In the genomic region with DNA sequence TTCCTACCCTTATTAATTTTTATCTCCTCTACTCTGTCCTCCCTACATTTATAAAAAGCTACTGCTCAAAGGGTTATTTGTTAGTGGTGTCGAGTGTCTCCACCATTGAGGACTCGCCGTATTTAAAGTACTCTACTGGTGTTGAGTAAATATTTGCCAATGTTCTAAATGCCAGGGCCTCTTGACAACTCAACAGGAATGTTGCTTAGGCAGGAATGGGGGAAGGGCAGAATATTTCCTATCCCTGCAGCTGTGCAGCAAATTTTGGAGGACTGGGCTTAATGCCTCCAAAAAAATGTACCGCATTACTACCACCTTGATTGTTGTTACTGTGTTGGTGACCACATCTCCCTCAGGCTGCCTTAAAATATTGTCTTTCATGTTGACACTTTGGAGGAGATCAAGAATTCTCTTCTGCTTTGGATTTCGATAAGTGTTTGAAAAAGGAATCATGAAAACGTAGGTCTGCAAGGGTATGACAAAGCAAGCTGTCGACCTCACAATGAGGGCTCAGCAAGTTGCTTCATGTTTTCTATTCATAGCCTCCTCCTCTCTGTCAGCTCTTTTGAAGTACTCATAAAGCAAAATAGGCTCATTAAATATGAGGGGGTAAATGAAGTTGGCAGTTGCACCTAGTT, we compare ENCODE assay signal across 8 cellular contexts.
A peak's percentile ranks its signal among the peaks of the same experiment; 100 is the strongest.
DNase-seq lines count a peak whose midpoint lies in the region; ATAC-seq and TF ChIP-seq lines count a peak whose summit lies in the region.
"Had no signal": no experiment of that assay in that cellular context is flagged by ENCODE, and none has a peak within 500 bp of the region (broad histone marks: within the 10 kb centered on the region; RNA-seq: fewer than 3 reads in every experiment).

No MANE protein-coding gene starts in this region.

- H3K36me3 Mint-ChIP-seq in naive thymus-derived CD4-positive, alpha-beta T cell, result peaks cover 0 to 5% (median 0%) of the 10 kb centered on the region in 5 donors

- no peak overlapping the region for H3K27ac Mint-ChIP-seq in naive thymus-derived CD4-positive, alpha-beta T cell
- H3K27ac Mint-ChIP-seq: T-helper 2 cell treated with Interferon-gamma antibody and Interleukin-4, amounts not matched to agents 5 μg/mL and 100 μg/mL, for 36 hours had no signal

- DNase-seq in NCI-H1092 treated with DMSO at 0.1 percent for 48 hours (lab: John Stamatoyannopoulos, UW), result peak; percentile 90
- DNase-seq in PC-9, result peak; percentile 70 to 98
- no peak for DNase-seq in left ventricle myocardium superior
- no peak for DNase-seq in tibial artery
- DNase-seq in naive thymus-derived CD4-positive, alpha-beta T cell, result no peak

- peaks cover 60% of the 10 kb centered on the region for H3K4me1 ChIP-seq in PC-9 (replicated peaks; ENCODE audit: insufficient read depth)
- peaks cover 0 to 32% (median 2%) of the 10 kb centered on the region in 4 donors for H3K4me1 ChIP-seq in tibial artery
- no peaks in the 10 kb centered on the region for H3K4me1 ChIP-seq in naive thymus-derived CD4-positive, alpha-beta T cell (ENCODE audit: control insufficient read depth in 2 of 2, insufficient read depth in 2 of 2, low read length in 2 of 2)

- H3F3A ChIP-seq in PC-9 (ENCODE audit: insufficient read depth, low read depth), result peaks cover 46% of the 10 kb centered on the region

- no peak overlapping the region for H3K4me3 Mint-ChIP-seq in naive thymus-derived CD4-positive, alpha-beta T cell
- H3K4me3 Mint-ChIP-seq: T-helper 2 cell treated with Interferon-gamma antibody and Interleukin-4, amounts not matched to agents 5 μg/mL and 100 μg/mL, for 36 hours had no signal

- intact Hi-C loops in PC-9 (cut with micrococcal nuclease; ENCODE audit: unreplicated experiment), result loop anchor here (1.0 to 2.0 kb wide), 6 partner anchors 23 to 170 kb away; a partner anchor contains a TSS
- intact Hi-C loops in left ventricle myocardium superior (cut with micrococcal nuclease), result no loop called here
- intact Hi-C loops in tibial artery (cut with DNase I; ENCODE audit: low total_unique reads), result no loop called here
- intact Hi-C loops in naive thymus-derived CD4-positive, alpha-beta T cell (cut with micrococcal nuclease), result no loop called here

- peak overlapping the region; percentile 52 for H3K27ac ChIP-seq in PC-9
- H3K27ac ChIP-seq in tibial artery, result peak overlapping the region; percentile 15 to 36
- no peak overlapping the region for H3K27ac ChIP-seq in naive thymus-derived CD4-positive, alpha-beta T cell (ENCODE audit: low read depth, low read length)

- H3K4me1 Mint-ChIP-seq in naive thymus-derived CD4-positive, alpha-beta T cell, result no peaks in the 10 kb centered on the region

- no peaks in the 10 kb centered on the region for H3K27me3 ChIP-seq in PC-9 (ENCODE audit: insufficient read depth, low read depth)
- no peaks in the 10 kb centered on the region for H3K27me3 ChIP-seq in tibial artery
- no peaks in the 10 kb centered on the region for H3K27me3 ChIP-seq in naive thymus-derived CD4-positive, alpha-beta T cell (ENCODE audit: control insufficient read depth in 2 of 2, insufficient read depth in 2 of 2, low read length in 2 of 2)

- ATAC-seq in left ventricle myocardium superior (peak; percentile 47), HG03095 (IDR thresholded peaks at IDR 0.05; ENCODE audit: unreplicated experiment) (no peak), GM19463 (IDR thresholded peaks at IDR 0.05; ENCODE audit: unreplicated experiment) (no peak)
- ATAC-seq in naive thymus-derived CD4-positive, alpha-beta T cell, result no peak

- no peaks in the 10 kb centered on the region for H3K9me2 ChIP-seq in PC-9 (ENCODE audit: insufficient read depth)

- H3K9me3 Mint-ChIP-seq in naive thymus-derived CD4-positive, alpha-beta T cell, result peaks cover 0 to 14% (median 3%) of the 10 kb centered on the region in 11 donors
- H3K9me3 Mint-ChIP-seq: T-helper 2 cell treated with Interferon-gamma antibody and Interleukin-4, amounts not matched to agents 5 μg/mL and 100 μg/mL, for 36 hours had no signal

- H3K4me2 ChIP-seq in PC-9, result peak overlapping the region; percentile 71

- H3K27me3 Mint-ChIP-seq in naive thymus-derived CD4-positive, alpha-beta T cell, result peaks cover 0 to 11% (median 0%) of the 10 kb centered on the region in 5 donors

- BruUV-seq in PC-9 (replicated peaks; lab: Mats Ljungman, UMichigan), result no TSS peak

- CTCF ChIA-PET in PC-9 (lab: Charles Lee), result no interaction called here
- CTCF ChIA-PET in naive thymus-derived CD4-positive, alpha-beta T cell (lab: Charles Lee), result no interaction called here

- H4K20me1 ChIP-seq in PC-9 (ENCODE audit: insufficient read depth), result no peaks in the 10 kb centered on the region

- POLR2A ChIA-PET in PC-9 (lab: Charles Lee; ENCODE audit: unreplicated experiment), result interaction anchor here (0.5 to 0.6 kb wide), 3 partner anchors 27 to 746 kb away, joined by 3 to 19 read pairs (median 5); no protein-coding TSS in a partner anchor
- POLR2A ChIA-PET in naive thymus-derived CD4-positive, alpha-beta T cell (lab: Charles Lee), result no interaction called here

- H3K36me3 ChIP-seq in PC-9 (ENCODE audit: low read depth) (no peaks in the 10 kb centered on the region), tibial artery (no peaks in the 10 kb centered on the region)
- H3K36me3 ChIP-seq in naive thymus-derived CD4-positive, alpha-beta T cell (ENCODE audit: control insufficient read depth in 2 of 3, insufficient read depth in 3 of 3, low read length in 3 of 3), result no peaks in the 10 kb centered on the region

- no peak for TF ChIP-seq CTCF in PC-9 (conservative IDR thresholded peaks at IDR 0.05)
- no peak for TF ChIP-seq CTCF in tibial artery (IDR thresholded peaks at IDR 0.05)

- H3K9me3 ChIP-seq in PC-9 (ENCODE audit: insufficient read depth, low read depth), result no peaks in the 10 kb centered on the region
- no peaks in the 10 kb centered on the region for H3K9me3 ChIP-seq in tibial artery
- no peaks in the 10 kb centered on the region for H3K9me3 ChIP-seq in naive thymus-derived CD4-positive, alpha-beta T cell (ENCODE audit: control insufficient read depth in 2 of 3, low read length in 3 of 3)

- peak overlapping the region; percentile 10; the same call in 1 of the 2 replicates for H2AFZ ChIP-seq in PC-9

- H3K4me3 ChIP-seq in PC-9, result peak overlapping the region; percentile 35; the same call in 1 of the 2 replicates
- no peak overlapping the region for H3K4me3 ChIP-seq in tibial artery
- no peak overlapping the region for H3K4me3 ChIP-seq in naive thymus-derived CD4-positive, alpha-beta T cell (ENCODE audit: low read length)

- no peaks in the 10 kb centered on the region for H3K79me2 ChIP-seq in PC-9 (ENCODE audit: low read depth)

Comparison
In these comparisons a context has a peak if more than half of its experiments do, and no peak if none do; other contexts are left out.
1. DNase-seq: peak in NCI-H1092 treated with DMSO at 0.1 percent for 48 hours (single experiment) and PC-9 (2 of 2); none in left ventricle myocardium superior (single experiment), tibial artery (0 of 2) and naive thymus-derived CD4-positive, alpha-beta T cell (0 of 9).